In genomic region chr7:26001662-26002244, GRCh38 we compare ENCODE assay signal across 2 cellular contexts.
TF ChIP-seq lines count a peak whose summit lies in the region.

No MANE protein-coding gene starts in this region.

TF ChIP-seq in HEK293, 187 proteins besides CTCF, POLR2A, EP300 and RAD21 (continued from another document):
- TF ChIP-seq TCF7L2 (IDR thresholded peaks at IDR 0.05; ENCODE audit: borderline replicate concordance, low read depth, low read length) = peak; percentile 74; the same call in 1 of the 2 replicates
TF ChIP-seq in HEK293: peak in this region for 2.

TF ChIP-seq in H1, 55 proteins besides CTCF, POLR2A, EP300 and RAD21 (continued from another document):
- no peak for TF ChIP-seq KDM1A (IDR thresholded peaks at IDR 0.05; ENCODE audit: borderline replicate concordance, low read length)
